Comparison of ENCODE assay signal across 8 cellular contexts in the genomic region with DNA sequence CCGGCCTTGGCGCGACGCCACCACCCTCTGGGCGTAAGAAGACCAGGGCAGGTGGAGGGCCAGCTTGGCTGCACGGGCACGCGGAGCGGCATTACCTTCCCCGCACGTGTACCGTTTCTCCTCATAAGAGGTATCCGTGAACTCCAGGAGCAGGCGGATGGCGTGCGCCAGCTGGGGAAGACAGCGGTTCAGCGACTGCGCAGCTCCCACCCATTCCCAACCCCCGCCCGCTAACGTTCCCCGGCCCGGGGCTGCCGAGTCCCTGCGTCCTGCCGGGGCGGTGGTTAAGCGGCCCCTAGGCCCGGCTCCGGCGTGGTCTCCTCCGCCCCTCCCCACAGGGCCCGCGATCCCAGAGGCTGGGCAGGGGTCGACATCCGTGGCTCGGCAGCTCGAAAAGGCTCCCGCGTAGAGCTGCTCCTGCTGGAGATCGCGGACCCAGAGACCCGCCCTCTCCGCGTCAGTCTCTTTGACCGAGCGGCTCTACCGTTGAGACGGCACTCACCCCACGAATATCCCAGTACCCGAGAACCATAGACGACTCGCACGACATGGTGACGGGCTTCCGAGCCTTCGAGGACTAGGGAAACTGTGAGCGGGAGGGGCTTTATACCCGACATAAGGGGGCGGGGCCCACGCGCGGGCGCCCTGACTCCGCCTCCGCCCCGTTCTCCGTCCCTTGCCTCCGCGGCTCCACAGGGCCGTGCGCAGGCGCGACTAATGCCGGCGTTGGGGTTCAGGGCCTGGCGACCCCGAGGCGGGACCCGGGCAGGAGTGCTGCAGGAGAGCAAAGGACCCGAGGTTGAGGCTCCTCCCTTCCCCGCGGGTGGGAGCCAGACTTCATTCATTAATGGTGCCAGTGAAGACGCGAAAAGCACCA. TPM values are rescaled to one million over a fixed set of nuclear protein-coding genes. Genes with fewer than 3 reads are reported as not detected.
DNase-seq lines count a peak whose midpoint lies in the region; ATAC-seq and TF ChIP-seq lines count a peak whose summit lies in the region.

No MANE protein-coding gene starts in this region.

- peaks cover 0 to 10% (median 2%) of the 10 kb centered on the region in 4 donors for H3K36me3 ChIP-seq in liver (ENCODE audit: control insufficient read depth in 4 of 4, insufficient read depth in 3 of 4, low read depth in 1 of 4, low read length in 3 of 4)

- H3K9ac ChIP-seq in liver (ENCODE audit: low read depth in 1 of 2, low read length in 2 of 2) = no peak overlapping the region

- in situ Hi-C loops in KBM-7 (cut with MboI; ENCODE audit: low pct_unique_long_range_greater_than_20kb, low sequenced_read_pairs) = no loop called here

- TF ChIP-seq CTCF in GM12875 (IDR thresholded peaks at IDR 0.05; ENCODE audit: borderline replicate concordance, insufficient read depth, low read depth, low read length) (no peak), liver (IDR thresholded peaks at IDR 0.05; ENCODE audit: low read depth, low read length, missing input control) (no peak)

- H3K9me3 ChIP-seq in liver (ENCODE audit: control insufficient read depth in 4 of 4, low read length in 3 of 4) = no peaks in the 10 kb centered on the region

- H3K27me3 ChIP-seq in liver (ENCODE audit: control insufficient read depth in 4 of 4, insufficient read depth in 4 of 4, low read length in 3 of 4) = no peaks in the 10 kb centered on the region

- 2% methylated on average over 86 of the region's 86 CpGs for WGBS in liver

- peaks cover 4 to 14% (median 7%) of the 10 kb centered on the region in 4 donors for H3K4me1 ChIP-seq in liver (ENCODE audit: control insufficient read depth in 4 of 4, insufficient read depth in 4 of 4, low read length in 3 of 4)

- ATAC-seq in HG02973 (IDR thresholded peaks at IDR 0.05; ENCODE audit: unreplicated experiment) = peak; percentile 82

- peak; percentile 88 for DNase-seq in NCI-H2227 (lab: John Stamatoyannopoulos, UW; ENCODE audit: unreplicated experiment)
- DNase-seq in activated CD4-positive, alpha-beta T cell treated with anti-CD3 and anti-CD28 coated beads, Interleukin-2, amount 50 U/mL, for 48 hours = peak; percentile 84 to 86
- DNase-seq in dermis microvascular lymphatic vessel endothelial cell (ENCODE audit: low read depth in 2 of 2) = peak; percentile 16 to 77
- DNase-seq in stimulated activated CD4-positive, alpha-beta T cell treated with anti-CD3 and anti-CD28 coated beads, Interleukin-4, amount 100 ng/mL, for 1 hour = peak; percentile 81
- no peak for DNase-seq in KBM-7

- peak overlapping the region; percentile 53 for H3K4me3 ChIP-seq in GM12875 (ENCODE audit: low read depth, low read length)
- H3K4me3 ChIP-seq in liver (ENCODE audit: low read depth in 1 of 3, low read length in 3 of 3) = peak overlapping the region; percentile 66 to 73 (median 71)

- H3K27ac ChIP-seq in liver (ENCODE audit: low read depth in 1 of 2, low read length in 2 of 2) = peak overlapping the region; percentile 21 to 46

- TF ChIP-seq RAD21 in liver (IDR thresholded peaks at IDR 0.05) = no peak

TF ChIP-seq in liver, 16 proteins besides CTCF, POLR2A, EP300 and RAD21:
- peak; percentile 77 for TF ChIP-seq TAF1 (conservative IDR thresholded peaks at IDR 0.05)
- no peak for TF ChIP-seq RXRA (IDR thresholded peaks at IDR 0.05)
- TF ChIP-seq SP1 (IDR thresholded peaks at IDR 0.05) = peak; percentile 33

RNA-seq across cellular contexts. Expression of gene GSTM3, which starts 0.9 kb away (rescaled TPM):
- total RNA-seq in dermis microvascular lymphatic vessel endothelial cell (39.4 and 61.2 TPM in 2 replicates), liver (10 to 100 TPM in 1 of 2 donors, 1 to 10 TPM in 1; 6.9 to 39.8 TPM)
- 10 to 100 TPM; 30.1 to 51.5 TPM for polyA plus RNA-seq in liver

RNA-seq across cellular contexts. Expression of gene EPS8L3, which starts 23.7 kb away (rescaled TPM):
- not detected in 2 replicates for total RNA-seq in dermis microvascular lymphatic vessel endothelial cell
- under 1 TPM in 1 of 2 donors, not detected in 1; 0.09 TPM for total RNA-seq in liver
- polyA plus RNA-seq in liver = under 1 TPM; 0.15 to 0.38 TPM

RNA-seq across cellular contexts. Expression of gene GSTM5, which starts 27.9 kb away (rescaled TPM):
- total RNA-seq in dermis microvascular lymphatic vessel endothelial cell (0.25 TPM in 1 of 2 replicates, not detected in the other), liver (1 to 10 TPM in 1 of 2 donors, under 1 TPM in 1; 0.59 to 1.3 TPM)
- polyA plus RNA-seq in liver = 1 to 10 TPM; 1.4 to 2.8 TPM

RNA-seq across cellular contexts. Expression of gene GSTM1, which starts 52.4 kb away (rescaled TPM):
- total RNA-seq in dermis microvascular lymphatic vessel endothelial cell = not detected in 2 replicates
- total RNA-seq in liver = 100 to 1,000 TPM in 1 of 2 donors, 10 to 100 TPM in 1; 14.7 to 273 TPM
- 100 to 1,000 TPM; 221 to 341 TPM for polyA plus RNA-seq in liver
